ENCODE assay signal across 8 cellular contexts in the genomic region with DNA sequence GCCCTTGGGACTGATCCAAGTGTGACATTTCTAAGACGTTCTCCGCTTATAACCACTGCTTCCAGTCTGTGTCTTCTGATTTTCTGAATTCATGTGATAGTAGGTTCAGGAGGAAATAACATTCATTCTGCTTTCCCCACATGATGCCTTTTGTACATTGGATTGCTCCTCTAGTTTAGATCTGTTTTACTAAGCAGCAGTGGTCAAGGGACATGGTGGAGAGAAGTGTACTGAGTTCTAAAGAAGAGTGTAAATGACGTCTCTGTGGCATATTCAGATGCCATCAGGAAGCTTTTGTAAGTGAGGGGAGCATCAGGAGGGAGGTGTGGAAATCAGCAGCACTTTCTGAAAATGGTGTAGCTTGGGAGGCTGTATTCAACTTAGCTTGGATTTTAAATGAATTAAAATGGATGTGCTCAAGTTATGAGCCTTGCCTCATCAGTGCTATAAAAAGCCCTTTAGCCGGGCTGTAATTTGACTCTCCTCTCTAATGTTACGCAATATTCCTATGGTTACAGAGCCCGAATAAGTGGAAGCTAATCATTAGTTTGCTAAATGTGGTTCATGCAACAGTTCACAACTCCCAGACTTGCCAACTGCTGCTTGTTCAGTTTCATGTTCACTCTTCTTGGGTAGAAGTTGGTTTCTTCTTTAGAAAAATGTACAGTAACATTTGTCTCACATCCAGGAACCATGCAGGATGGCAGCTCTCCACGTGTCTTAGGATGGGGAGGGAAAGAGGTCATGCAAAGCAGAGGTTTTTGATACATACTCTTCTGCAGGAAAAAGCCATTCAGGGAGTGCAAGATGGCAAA.
DNase-seq lines count a peak whose midpoint lies in the region; ATAC-seq and FAIRE-seq lines count a peak whose summit lies in the region.

No MANE protein-coding gene starts in this region.

- no peaks in the 10 kb centered on the region for H3K27me3 ChIP-seq in aorta (ENCODE audit: control insufficient read depth in 1 of 2, insufficient read depth in 2 of 2, low read length in 1 of 2)

- H3K36me3 ChIP-seq in aorta (ENCODE audit: control insufficient read depth in 1 of 2, insufficient read depth in 2 of 2, low read length in 1 of 2) = peaks cover 0 to 2% of the 10 kb centered on the region in 2 donors

- peak; percentile 93 for FAIRE-seq in GM19239 (lab: Jason Lieb, UNC)

- 16 to 25% methylated on average over 7 of the region's 7 CpGs for WGBS in aorta, 2 donors

- peak; percentile 91 for ATAC-seq in aorta (ENCODE audit: low FRiP score)

- peak overlapping the region; percentile 28 to 57 for H3K27ac ChIP-seq in aorta (ENCODE audit: low read depth in 1 of 2, low read length in 2 of 2)

- no peaks in the 10 kb centered on the region for H3K9me3 ChIP-seq in aorta (ENCODE audit: control insufficient read depth, low read length)

- intact Hi-C loops in aorta (cut with DNase I) = no loop called here

- no peak for DNase-seq in GM19239 (ENCODE audit: insufficient read length, low spot score)
- DNase-seq in NCI-H187 treated with DMSO at 0.1 percent for 48 hours (lab: John Stamatoyannopoulos, UW) = peak; percentile 77
- DNase-seq in amniotic stem cell (lab: John Stamatoyannopoulos, UW) = peak; percentile 53
- DNase-seq in kidney tubule cell (ENCODE audit: low spot score) = peak; percentile 83
- DNase-seq in aorta = peak in 1 of 2 donors; percentile 43
- no peak for DNase-seq in activated T-cell treated with anti-CD3 and anti-CD28 coated beads, Interleukin-2, amount 50 U/mL, for 48 hours
- DNase-seq in T1000 (lab: John Stamatoyannopoulos, UW) = no peak
- DNase-seq in 8988T = no peak

- H3K4me1 ChIP-seq in aorta (ENCODE audit: control insufficient read depth in 1 of 2, insufficient read depth in 2 of 2, low read length in 2 of 2) = peaks cover 4 to 6% of the 10 kb centered on the region in 2 donors

- H3K4me3 ChIP-seq in aorta (ENCODE audit: low read length in 2 of 2) = no peak overlapping the region

Comparison
In these comparisons a context has a peak if more than half of its experiments do, and no peak if none do; other contexts are left out.
1. DNase-seq: peak in NCI-H187 treated with DMSO at 0.1 percent for 48 hours (single experiment), amniotic stem cell (single experiment) and kidney tubule cell (single experiment); none in GM19239 (single experiment), activated T-cell treated with anti-CD3 and anti-CD28 coated beads, Interleukin-2, amount 50 U/mL, for 48 hours (0 of 2), T1000 (single experiment) and 8988T (single experiment).